8 cellular contexts compared by ENCODE assay signal in the genomic region with DNA sequence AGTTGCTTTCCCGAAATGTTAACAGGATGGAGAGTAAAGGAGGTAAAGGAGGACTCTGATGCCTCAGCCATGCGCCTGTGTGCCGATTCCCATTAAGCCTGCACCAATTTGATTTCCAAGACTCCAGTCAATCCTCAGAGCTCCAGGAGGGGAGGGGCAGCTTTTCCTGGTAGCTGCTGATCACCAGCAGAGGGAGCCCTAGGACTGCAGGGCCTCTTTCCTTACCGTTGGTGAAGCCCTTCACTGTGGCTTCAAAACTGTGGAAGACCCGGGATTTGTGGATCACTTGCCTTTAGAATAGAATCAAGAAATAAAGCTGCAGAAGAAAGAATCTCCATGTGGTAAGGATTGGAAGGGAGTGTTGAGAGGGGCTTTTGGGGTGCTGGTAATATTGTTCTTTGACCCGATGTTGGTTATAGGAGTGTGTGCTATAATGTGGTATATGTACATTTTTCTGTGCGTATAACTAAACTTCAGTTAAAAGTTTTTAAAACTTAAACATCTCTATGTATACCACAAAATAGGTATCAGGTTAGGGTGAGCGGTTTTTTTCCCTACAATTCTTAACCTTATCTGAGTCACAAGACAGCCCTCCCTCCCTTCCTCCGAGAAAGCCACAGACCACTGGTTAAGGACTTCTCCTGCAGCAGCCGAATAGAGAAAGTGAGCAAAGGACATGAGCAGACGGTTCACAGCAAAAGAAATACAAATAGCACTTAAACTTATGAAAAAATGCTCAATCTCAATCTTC. TPM values are rescaled to one million over a fixed set of nuclear protein-coding genes. Genes with fewer than 3 reads are reported as not detected.
DNase-seq lines count a peak whose midpoint lies in the region; ATAC-seq, FAIRE-seq and TF ChIP-seq lines count a peak whose summit lies in the region.

No MANE protein-coding gene starts in this region.

- H3K4me1 ChIP-seq in colonic mucosa (no peaks in the 10 kb centered on the region), liver (ENCODE audit: control insufficient read depth in 4 of 4, insufficient read depth in 4 of 4, low read length in 3 of 4) (peaks cover 2 to 12% (median 8%) of the 10 kb centered on the region in 4 donors)

- in situ Hi-C loops in ACHN (cut with HindIII; ENCODE audit: low pct_ligation_motif_present, low pct_unique_long_range_greater_than_20kb, low sequenced_read_pairs) = no loop called here

- H3K27me3 ChIP-seq in colonic mucosa (no peaks in the 10 kb centered on the region), liver (ENCODE audit: control insufficient read depth in 4 of 4, insufficient read depth in 4 of 4, low read length in 3 of 4) (no peaks in the 10 kb centered on the region)

- no peak overlapping the region for H3K27ac ChIP-seq in colonic mucosa
- H3K27ac ChIP-seq in liver (ENCODE audit: low read depth in 1 of 2, low read length in 2 of 2) = no peak overlapping the region

- TF ChIP-seq RAD21 in liver (IDR thresholded peaks at IDR 0.05) = peak; percentile 98

- DNase-seq in ACHN (peak; percentile 77), GM18507 (ENCODE audit: extremely low spot score, insufficient read length, low read depth) (no peak), NCI-H345 (lab: John Stamatoyannopoulos, UW) (peak; percentile 77), colonic mucosa (peak; percentile 87)
- DNase-seq in activated CD4-positive, alpha-beta T cell treated with anti-CD3 and anti-CD28 coated beads for 24 hours (ENCODE audit: low read depth in 2 of 2) = peak; percentile 48 to 50
- DNase-seq in stimulated activated CD4-positive, alpha-beta T cell treated with anti-CD3 and anti-CD28 coated beads, TNF-alpha, amount 100 ng/mL, for 48 hours (ENCODE audit: low read depth in 3 of 3) = peak in 2 of 3 donors; percentile 46 to 70

- intact Hi-C loops in colonic mucosa (cut with DNase I) = loop anchor here (2.0 to 10.0 kb wide), 5 partner anchors 93 to 467 kb away; partner anchors contain the start of gene FITM2

- 40% methylated on average over 11 of the region's 11 CpGs for WGBS in liver

- H3K4me3 ChIP-seq in colonic mucosa (no peak overlapping the region), liver (ENCODE audit: low read depth in 1 of 3, low read length in 3 of 3) (no peak overlapping the region)

- TF ChIP-seq CTCF in colonic mucosa (IDR thresholded peaks at IDR 0.05) = peak; percentile 88
- peak; percentile 95 for TF ChIP-seq CTCF in liver (IDR thresholded peaks at IDR 0.05; ENCODE audit: low read depth, low read length, missing input control)

- no peaks in the 10 kb centered on the region for H3K9me3 ChIP-seq in colonic mucosa
- H3K9me3 ChIP-seq in liver (ENCODE audit: control insufficient read depth in 4 of 4, low read length in 3 of 4) = no peaks in the 10 kb centered on the region

- FAIRE-seq in GM18507 (lab: Jason Lieb, UNC) = peak; percentile 35

- H3K9ac ChIP-seq in colonic mucosa (ENCODE audit: low read depth in 2 of 2, low read length in 2 of 2) = peak overlapping the region in 1 of 2 donors; percentile 62
- peak overlapping the region in 1 of 2 donors; percentile 18 for H3K9ac ChIP-seq in liver (ENCODE audit: low read depth in 1 of 2, low read length in 2 of 2)

- no peaks in the 10 kb centered on the region for H3K36me3 ChIP-seq in colonic mucosa
- H3K36me3 ChIP-seq in liver (ENCODE audit: control insufficient read depth in 4 of 4, insufficient read depth in 3 of 4, low read depth in 1 of 4, low read length in 3 of 4) = peaks cover 0 to 2% (median 0%) of the 10 kb centered on the region in 4 donors

- ATAC-seq in HG02678 (IDR thresholded peaks at IDR 0.05; ENCODE audit: unreplicated experiment) = no peak

TF ChIP-seq in liver, 16 proteins besides CTCF, POLR2A, EP300 and RAD21:
- TF ChIP-seq EGR1 (IDR thresholded peaks at IDR 0.05; ENCODE audit: low read depth in 2 of 2) (no peak), FOXA1 (IDR thresholded peaks at IDR 0.05) (no peak), HNF4G (IDR thresholded peaks at IDR 0.05) (no peak), MAX (IDR thresholded peaks at IDR 0.05) (no peak), HNF4A (conservative IDR thresholded peaks at IDR 0.05) (no peak), FOXA2 (IDR thresholded peaks at IDR 0.05) (no peak), ZBTB33 (IDR thresholded peaks at IDR 0.05) (no peak), REST (IDR thresholded peaks at IDR 0.05) (no peak), GABPA (IDR thresholded peaks at IDR 0.05 in 1 of 2, conservative IDR thresholded peaks at IDR 0.05 in 1 of 2) (no peak), NR2F2 (IDR thresholded peaks at IDR 0.05) (no peak), TAF1 (conservative IDR thresholded peaks at IDR 0.05) (no peak)
- TF ChIP-seq, protein P1, sequence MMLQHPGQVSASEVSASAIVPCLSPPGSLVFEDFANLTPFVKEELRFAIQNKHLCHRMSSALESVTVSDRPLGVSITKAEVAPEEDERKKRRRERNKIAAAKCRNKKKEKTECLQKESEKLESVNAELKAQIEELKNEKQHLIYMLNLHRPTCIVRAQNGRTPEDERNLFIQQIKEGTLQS (IDR thresholded peaks at IDR 0.05) = no peak

RNA-seq across cellular contexts. Expression of gene OSER1, which starts 6.9 kb away (rescaled TPM):
- total RNA-seq in colonic mucosa (10 to 100 TPM; 23.3 to 31.9 TPM), liver (10 to 100 TPM; 12.6 to 15.7 TPM)
- 10 to 100 TPM; 13.6 to 20.2 TPM for polyA plus RNA-seq in liver

RNA-seq across cellular contexts. Expression of gene GDAP1L1, which starts 29.6 kb away (rescaled TPM):
- total RNA-seq in colonic mucosa (not detected), liver (not detected)
- polyA plus RNA-seq in liver = not detected

RNA-seq across cellular contexts. Expression of gene JPH2, which starts 30.5 kb away (rescaled TPM):
- total RNA-seq in colonic mucosa (10 to 100 TPM in 1 of 2 donors, 1 to 10 TPM in 1; 1.3 to 13.8 TPM), liver (1 to 10 TPM in 1 of 2 donors, under 1 TPM in 1; 0.09 to 1.3 TPM)
- polyA plus RNA-seq in liver = under 1 TPM in 1 of 2 donors, not detected in 1; 0.17 TPM
